In genomic region chr7:97752215-97752614, GRCh38 we compare ENCODE assay signal across 2 cellular contexts.
TF ChIP-seq lines count a peak whose summit lies in the region.

No MANE protein-coding gene starts in this region.

TF ChIP-seq in SK-N-SH, 30 proteins besides CTCF, POLR2A, EP300 and RAD21 (continued from another document):
- TF ChIP-seq NFIC (IDR thresholded peaks at IDR 0.05; ENCODE audit: borderline replicate concordance) = no peak
- no peak for TF ChIP-seq USF1 (IDR thresholded peaks at IDR 0.05; ENCODE audit: borderline replicate concordance, low read depth)
- no peak for TF ChIP-seq EZH2phosphoT487 (IDR thresholded peaks at IDR 0.05; ENCODE audit: borderline replicate concordance, low read depth)
- no peak for TF ChIP-seq POLR2AphosphoS5 (IDR thresholded peaks at IDR 0.05; ENCODE audit: low read depth, low read length)
- no peak for TF ChIP-seq CHD2 (IDR thresholded peaks at IDR 0.05; ENCODE audit: low read length, partially characterized antibody)
- TF ChIP-seq GABPA (IDR thresholded peaks at IDR 0.05; ENCODE audit: low read depth) = no peak
- no peak for TF ChIP-seq RFX5 (IDR thresholded peaks at IDR 0.05; ENCODE audit: low read length)
- no peak for TF ChIP-seq MEF2A (IDR thresholded peaks at IDR 0.05; ENCODE audit: borderline replicate concordance, low read depth)
- TF ChIP-seq ELF1 (IDR thresholded peaks at IDR 0.05) = no peak

TF ChIP-seq in SK-N-SH treated with all-trans-retinoic acid at 6 μM for 48 hours, 23 proteins besides CTCF, POLR2A, EP300 and RAD21 (continued from another document):
- TF ChIP-seq, protein P1, sequence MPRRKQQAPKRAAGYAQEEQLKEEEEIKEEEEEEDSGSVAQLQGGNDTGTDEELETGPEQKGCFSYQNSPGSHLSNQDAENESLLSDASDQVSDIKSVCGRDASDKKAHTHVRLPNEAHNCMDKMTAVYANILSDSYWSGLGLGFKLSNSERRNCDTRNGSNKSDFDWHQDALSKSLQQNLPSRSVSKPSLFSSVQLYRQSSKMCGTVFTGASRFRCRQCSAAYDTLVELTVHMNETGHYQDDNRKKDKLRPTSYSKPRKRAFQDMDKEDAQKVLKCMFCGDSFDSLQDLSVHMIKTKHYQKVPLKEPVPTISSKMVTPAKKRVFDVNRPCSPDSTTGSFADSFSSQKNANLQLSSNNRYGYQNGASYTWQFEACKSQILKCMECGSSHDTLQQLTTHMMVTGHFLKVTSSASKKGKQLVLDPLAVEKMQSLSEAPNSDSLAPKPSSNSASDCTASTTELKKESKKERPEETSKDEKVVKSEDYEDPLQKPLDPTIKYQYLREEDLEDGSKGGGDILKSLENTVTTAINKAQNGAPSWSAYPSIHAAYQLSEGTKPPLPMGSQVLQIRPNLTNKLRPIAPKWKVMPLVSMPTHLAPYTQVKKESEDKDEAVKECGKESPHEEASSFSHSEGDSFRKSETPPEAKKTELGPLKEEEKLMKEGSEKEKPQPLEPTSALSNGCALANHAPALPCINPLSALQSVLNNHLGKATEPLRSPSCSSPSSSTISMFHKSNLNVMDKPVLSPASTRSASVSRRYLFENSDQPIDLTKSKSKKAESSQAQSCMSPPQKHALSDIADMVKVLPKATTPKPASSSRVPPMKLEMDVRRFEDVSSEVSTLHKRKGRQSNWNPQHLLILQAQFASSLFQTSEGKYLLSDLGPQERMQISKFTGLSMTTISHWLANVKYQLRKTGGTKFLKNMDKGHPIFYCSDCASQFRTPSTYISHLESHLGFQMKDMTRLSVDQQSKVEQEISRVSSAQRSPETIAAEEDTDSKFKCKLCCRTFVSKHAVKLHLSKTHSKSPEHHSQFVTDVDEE (CRISPR knock-in tag; IDR thresholded peaks at IDR 0.05) = no peak
- TF ChIP-seq ZNF565 (CRISPR knock-in tag; conservative IDR thresholded peaks at IDR 0.05; ENCODE audit: low read depth) = no peak
- TF ChIP-seq ESRRG (CRISPR knock-in tag; IDR thresholded peaks at IDR 0.05) = no peak
